27 cellular contexts compared by ENCODE assay signal in the genomic region with DNA sequence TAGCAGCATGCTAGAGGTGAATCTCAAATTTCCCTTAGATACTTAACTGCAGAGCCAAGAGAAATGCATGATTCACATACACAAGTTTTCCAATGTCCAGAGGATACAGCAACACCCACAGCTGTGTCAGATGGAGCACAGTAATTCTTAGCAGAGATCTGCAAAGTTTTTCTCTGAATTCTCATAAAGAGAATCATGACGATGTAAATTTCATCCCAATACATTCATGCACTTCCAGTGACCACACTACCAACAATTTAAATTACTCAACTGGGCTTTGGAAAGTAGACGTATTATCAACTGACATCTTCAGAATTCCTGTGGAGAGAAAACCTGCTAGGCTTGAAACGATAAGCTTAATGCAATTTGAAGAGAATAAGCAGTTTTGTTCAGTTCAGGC.
DNase-seq lines count a peak whose midpoint lies in the region; ATAC-seq and TF ChIP-seq lines count a peak whose summit lies in the region.
"Had no signal": no experiment of that assay in that cellular context is flagged by ENCODE, and none has a peak within 500 bp of the region (broad histone marks: within the 10 kb centered on the region; RNA-seq: fewer than 3 reads in every experiment).

No MANE protein-coding gene starts in this region.

- TF ChIP-seq POLR2A in body of pancreas (IDR thresholded peaks at IDR 0.05): no peak

- no peaks in the 10 kb centered on the region for H3K4me1 ChIP-seq in body of pancreas
- no peaks in the 10 kb centered on the region for H3K4me1 ChIP-seq in A673 (ENCODE audit: insufficient read depth, low read length, poor library complexity, severe bottlenecking)
- H3K4me1 ChIP-seq: gastroesophageal sphincter, thyroid gland had no signal

- TF ChIP-seq CTCF in foreskin fibroblast (IDR thresholded peaks at IDR 0.05; ENCODE audit: low read depth, low read length): no peak
- no peak for TF ChIP-seq CTCF in body of pancreas (IDR thresholded peaks at IDR 0.05)
- no peak for TF ChIP-seq CTCF in A673 (conservative IDR thresholded peaks at IDR 0.05; ENCODE audit: low read depth, low read length)

- no peaks in the 10 kb centered on the region for H3K27me3 ChIP-seq in body of pancreas
- peaks cover 63% of the 10 kb centered on the region for H3K27me3 ChIP-seq in A673 (replicated peaks; ENCODE audit: insufficient read depth, low read depth, low read length, poor library complexity)
- H3K27me3 ChIP-seq: gastroesophageal sphincter, ovary, thyroid gland had no signal

- H3K36me3 ChIP-seq in body of pancreas (replicated peaks in 1 of 2; ENCODE audit: insufficient read depth in 1 of 2, low read depth in 2 of 2) (no peaks in the 10 kb centered on the region), A673 (ENCODE audit: insufficient read depth, low read length, poor library complexity, severe bottlenecking) (no peaks in the 10 kb centered on the region)
- H3K36me3 ChIP-seq: gastroesophageal sphincter, left ventricle myocardium inferior, ovary, thyroid gland had no signal

- ATAC-seq in HG03354 (IDR thresholded peaks at IDR 0.05; ENCODE audit: poor library complexity, severe bottlenecking, unreplicated experiment) (no peak), body of pancreas (no peak)
- ATAC-seq: gastroesophageal sphincter, K562, natural killer cell had no signal

- POLR2A ChIA-PET in A673 (lab: Charles Lee; ENCODE audit: low non-redundant PET): no interaction called here

- 67 to 79% methylated on average over 3 of the region's 3 CpGs for WGBS in body of pancreas, 2 donors

- DNase-seq in A172 (ENCODE audit: low spot score) (peak; percentile 65), GM03348 (ENCODE audit: low spot score) (peak; percentile 53), amniotic epithelial cell (ENCODE audit: low read depth) (peak; percentile 99), foreskin fibroblast (peak; percentile 54 to 59), body of pancreas (no peak), COLO668 (lab: John Stamatoyannopoulos, UW; ENCODE audit: unreplicated experiment) (no peak), A673 (ENCODE audit: low spot score) (no peak)
- DNase-seq: activated CD4-positive, alpha-beta T cell treated with anti-CD3 and anti-CD28 coated beads, Interleukin-2, amount 50 U/mL, for 4 hours; activated CD4-positive, CD25-positive, alpha-beta regulatory T cell; activated naive CD4-positive, alpha-beta T cell treated with anti-CD3 and anti-CD28 coated beads, Interleukin-2, amount 50 U/mL, for 16 hours; hypothalamus; left ventricle myocardium inferior; midbrain; MM.1S; natural killer cell; NCI-H1436; NCI-H524; NK-92 treated with Interleukin-12 subunit alpha and Interleukin-12 subunit beta, amount 100 ng/mL, for 24 hours; ovary; SIG-M5; stimulated activated CD4-positive, alpha-beta T cell treated with anti-CD3 and anti-CD28 coated beads, Interleukin-12 subunit alpha, Interleukin-12 subunit beta, amount 100 ng/mL, for 4 hours; thyroid gland had no signal

- intact Hi-C loops in body of pancreas (cut with DNase I) (no loop called here), A673 (cut with micrococcal nuclease; ENCODE audit: unreplicated experiment) (no loop called here)

- H3K27ac ChIP-seq in body of pancreas (no peak overlapping the region), A673 (ENCODE audit: low read depth, low read length, poor library complexity, severe bottlenecking) (no peak overlapping the region)
- H3K27ac ChIP-seq: 22Rv1, C4-2B, gastroesophageal sphincter, left ventricle myocardium inferior, ovary, thyroid gland had no signal

- H3K9me3 ChIP-seq in body of pancreas: no peaks in the 10 kb centered on the region
- H3K9me3 ChIP-seq in A673 (ENCODE audit: low read depth, low read length, poor library complexity, severe bottlenecking): no peaks in the 10 kb centered on the region
- H3K9me3 ChIP-seq: gastroesophageal sphincter, left ventricle myocardium inferior, ovary, thyroid gland had no signal

- no peak overlapping the region for H3K4me3 ChIP-seq in foreskin fibroblast (ENCODE audit: low read depth in 1 of 2, low read length in 2 of 2)
- H3K4me3 ChIP-seq in body of pancreas: no peak overlapping the region
- no peak overlapping the region for H3K4me3 ChIP-seq in A673 (ENCODE audit: low read depth, low read length, poor library complexity, severe bottlenecking)
- H3K4me3 ChIP-seq: gastroesophageal sphincter, K562, left ventricle myocardium inferior, ovary, thyroid gland had no signal

- no TSS peak for BruUV-seq in A673 (replicated peaks; lab: Mats Ljungman, UMichigan)

- CTCF ChIA-PET in A673 (lab: Charles Lee): no interaction called here

Comparison
In these comparisons a context has a peak if more than half of its experiments do, and no peak if none do; other contexts are left out.
1. DNase-seq: peak in A172 (single experiment), GM03348 (single experiment), amniotic epithelial cell (single experiment) and foreskin fibroblast (2 of 2); none in body of pancreas (0 of 4), COLO668 (single experiment) and A673 (single experiment).